25 cellular contexts compared by ENCODE assay signal in the genomic region with DNA sequence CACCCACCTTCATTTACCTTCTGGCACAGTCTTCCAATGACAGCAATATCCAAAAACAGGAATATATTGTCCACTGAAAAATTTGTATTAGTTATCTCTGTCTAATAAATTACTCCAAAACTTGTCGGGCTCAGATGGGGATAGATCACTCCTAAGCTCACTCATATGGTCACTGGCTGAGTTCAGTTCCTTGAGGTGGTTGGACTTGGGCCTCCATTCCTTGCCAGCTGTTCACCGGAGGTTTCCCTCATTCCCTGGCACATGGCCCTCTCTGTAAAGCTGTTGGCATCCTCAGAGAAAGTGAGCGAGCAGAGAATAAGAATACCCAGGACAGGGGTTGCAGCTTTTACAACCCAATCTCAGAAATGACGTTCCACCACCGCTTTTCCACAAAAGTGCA.
"Had no signal": no experiment of that assay in that cellular context is flagged by ENCODE, and none has a peak within 500 bp of the region (broad histone marks: within the 10 kb centered on the region; RNA-seq: fewer than 3 reads in every experiment).

No MANE protein-coding gene starts in this region.

- DNase-seq: natural killer cell; occipital lobe; pancreas; right cardiac atrium; right lobe of liver; sigmoid colon; small intestine; stimulated activated CD4-positive, alpha-beta T cell treated with anti-CD3 and anti-CD28 coated beads, Interleukin-15, amount 100 ng/mL, for 24 hours; stimulated activated CD4-positive, alpha-beta T cell treated with anti-CD3 and anti-CD28 coated beads, Interleukin-2, amount 100 ng/mL, for 24 hours; stimulated activated CD4-positive, alpha-beta T cell treated with anti-CD3 and anti-CD28 coated beads, Interleukin-2, amount 100 ng/mL, for 48 hours; stimulated activated CD4-positive, alpha-beta T cell treated with anti-CD3 and anti-CD28 coated beads, Interleukin-4, amount 100 ng/mL, for 24 hours; stimulated activated naive B cell treated with anti-CD40 and anti-IgM and Interleukin-4, amounts not matched to agents 10 μg/mL and 1 μg/mL and 100 μg/mL, for 72 hours; stimulated activated naive CD4-positive, alpha-beta T cell treated with Interleukin-2 at 50 U/mL for 16 hours; stomach; thyroid gland; trophoblast cell; upper lobe of left lung had no signal

- H3K27me3 Mint-ChIP-seq: stimulated activated naive B cell treated with anti-CD40 and anti-IgM and Interleukin-4, amounts not matched to agents 10 μg/mL and 1 μg/mL and 100 μg/mL, for 72 hours; stimulated activated naive CD8-positive, alpha-beta T cell treated with anti-CD3 and anti-CD28 coated beads, Interleukin-15, Interleukin-2, amounts not matched to agents 100 ng/mL and 50 ng/mL, for 24 hours had no signal

- H3K4me3 ChIP-seq: neural progenitor cell, pancreas, prostate gland, right lobe of liver, sigmoid colon, stomach, thoracic aorta, thyroid gland, tibial nerve, upper lobe of left lung, vagina had no signal

- H3K36me3 Mint-ChIP-seq: natural killer cell; stimulated activated effector memory CD8-positive, alpha-beta T cell treated with anti-CD3 and anti-CD28 coated beads, Interleukin-12 subunit alpha, Interleukin-12 subunit beta, amount 100 ng/mL, for 72 hours; stimulated activated naive B cell treated with anti-CD40 and anti-IgM and Interleukin-4, amounts not matched to agents 10 μg/mL and 1 μg/mL and 100 μg/mL, for 72 hours had no signal

- H3K27me3 ChIP-seq: neural progenitor cell, pancreas, right lobe of liver, sigmoid colon, stomach, thyroid gland, tibial nerve, upper lobe of left lung, vagina had no signal

- H3K27ac ChIP-seq: neural progenitor cell, pancreas, prostate gland, right lobe of liver, sigmoid colon, stomach, thoracic aorta, thyroid gland, tibial nerve, upper lobe of left lung, vagina had no signal

- H3K4me2 ChIP-seq: neural progenitor cell had no signal

- H3K9ac ChIP-seq: neural progenitor cell had no signal

- H3K36me3 ChIP-seq: neural progenitor cell, pancreas, prostate gland, right lobe of liver, sigmoid colon, stomach, thoracic aorta, thyroid gland, tibial nerve, upper lobe of left lung had no signal

- H3K4me1 ChIP-seq: pancreas, prostate gland, right lobe of liver, thyroid gland, upper lobe of left lung, vagina had no signal

- H3K9me3 ChIP-seq: pancreas, prostate gland, right lobe of liver, sigmoid colon, stomach, thoracic aorta, thyroid gland, tibial nerve, upper lobe of left lung, vagina had no signal

- H3K4me1 Mint-ChIP-seq: natural killer cell; stimulated activated effector memory CD8-positive, alpha-beta T cell treated with anti-CD3 and anti-CD28 coated beads, Interleukin-12 subunit alpha, Interleukin-12 subunit beta, amount 100 ng/mL, for 72 hours; stimulated activated naive B cell treated with anti-CD40 and anti-IgM and Interleukin-4, amounts not matched to agents 10 μg/mL and 1 μg/mL and 100 μg/mL, for 72 hours had no signal

- H3K4me3 Mint-ChIP-seq: natural killer cell; nephron; neural progenitor cell; stimulated activated effector memory CD8-positive, alpha-beta T cell treated with anti-CD3 and anti-CD28 coated beads, Interleukin-12 subunit alpha, Interleukin-12 subunit beta, amount 100 ng/mL, for 72 hours; stimulated activated naive B cell treated with anti-CD40 and anti-IgM and Interleukin-4, amounts not matched to agents 10 μg/mL and 1 μg/mL and 100 μg/mL, for 72 hours; stimulated activated naive CD8-positive, alpha-beta T cell treated with anti-CD3 and anti-CD28 coated beads, Interleukin-15, Interleukin-2, amounts not matched to agents 100 ng/mL and 50 ng/mL, for 24 hours had no signal

- H3K9me3 Mint-ChIP-seq: nephron; neural progenitor cell; stimulated activated effector memory CD8-positive, alpha-beta T cell treated with anti-CD3 and anti-CD28 coated beads, Interleukin-12 subunit alpha, Interleukin-12 subunit beta, amount 100 ng/mL, for 72 hours; stimulated activated naive B cell treated with anti-CD40 and anti-IgM and Interleukin-4, amounts not matched to agents 10 μg/mL and 1 μg/mL and 100 μg/mL, for 72 hours; stimulated activated naive CD8-positive, alpha-beta T cell treated with anti-CD3 and anti-CD28 coated beads, Interleukin-15, Interleukin-2, amounts not matched to agents 100 ng/mL and 50 ng/mL, for 24 hours had no signal

- H3K27ac Mint-ChIP-seq: natural killer cell; neural progenitor cell; stimulated activated effector memory CD8-positive, alpha-beta T cell treated with anti-CD3 and anti-CD28 coated beads, Interleukin-12 subunit alpha, Interleukin-12 subunit beta, amount 100 ng/mL, for 72 hours; stimulated activated naive B cell treated with anti-CD40 and anti-IgM and Interleukin-4, amounts not matched to agents 10 μg/mL and 1 μg/mL and 100 μg/mL, for 72 hours; stimulated activated naive CD8-positive, alpha-beta T cell treated with anti-CD3 and anti-CD28 coated beads, Interleukin-15, Interleukin-2, amounts not matched to agents 100 ng/mL and 50 ng/mL, for 24 hours had no signal
